ENCODE assay signal across 21 cellular contexts in genomic region chr17:68658999-68659780, GRCh38. TPM values are rescaled to one million over a fixed set of nuclear protein-coding genes. Genes with fewer than 3 reads are reported as not detected.
DNase-seq lines count a peak whose midpoint lies in the region; ATAC-seq, FAIRE-seq and TF ChIP-seq lines count a peak whose summit lies in the region.
"Had no signal": no experiment of that assay in that cellular context is flagged by ENCODE, and none has a peak within 500 bp of the region (broad histone marks: within the 10 kb centered on the region; RNA-seq: fewer than 3 reads in every experiment).

No MANE protein-coding gene starts in this region.

- no peak for TF ChIP-seq RAD21 in H1 (IDR thresholded peaks at IDR 0.05 in 1 of 2, conservative IDR thresholded peaks at IDR 0.05 in 1 of 2; ENCODE audit: low read depth in 2 of 2, low read length in 2 of 2)

- H3K4ac ChIP-seq in H1 (replicated peaks; ENCODE audit: insufficient read length, low read depth, low read length) = no peak overlapping the region

- no peaks in the 10 kb centered on the region for H3K27me3 ChIP-seq in H1 (replicated peaks in 1 of 4; ENCODE audit: control insufficient read depth in 3 of 4, extremely low read depth in 1 of 4, insufficient read depth in 3 of 4, low read length in 3 of 4)
- H3K27me3 ChIP-seq in spleen (replicated peaks in 1 of 7) = peaks cover 0 to 6% (median 0%) of the 10 kb centered on the region in 7 donors
- H3K27me3 ChIP-seq: BLaER1 had no signal

- H3K9me3 Mint-ChIP-seq in nephron = peaks cover 3% of the 10 kb centered on the region
- H3K9me3 Mint-ChIP-seq in progenitor cell of endocrine pancreas (ENCODE audit: low read depth) = peaks cover 3% of the 10 kb centered on the region
- H3K9me3 Mint-ChIP-seq: CD4-positive, alpha-beta T cell had no signal

- no peaks in the 10 kb centered on the region for H3K23me2 ChIP-seq in H1 (ENCODE audit: low read depth, low read length)

- no peaks in the 10 kb centered on the region for H4K20me1 ChIP-seq in H1 (replicated peaks in 1 of 2; ENCODE audit: control insufficient read depth in 1 of 2, insufficient read depth in 2 of 2, low read length in 2 of 2)
- H4K20me1 ChIP-seq: BLaER1 had no signal

- WGBS in H1 (ENCODE audit: extremely low coverage in 1 of 2, insufficient coverage in 1 of 2, insufficient read length in 1 of 2, insufficient replicate concordance in 2 of 2, low coverage in 1 of 2, low lambda C conversion rate in 2 of 2, missing lambda C conversion rate in 1 of 2), 2 experiments = 89% methylated on average over 7 of the region's 7 CpGs; no CpG with 5 or more reads in 1 of the 2 experiments
- whole genome bisulfite sequencing in spleen, 5 donors = 80 to 89% (median 81%) methylated on average over 7 of the region's 7 CpGs

- no peak for TF ChIP-seq EP300 in H1 (IDR thresholded peaks at IDR 0.05; ENCODE audit: borderline replicate concordance in 1 of 2, low read depth in 2 of 2, low read length in 2 of 2)

- H2BK15ac ChIP-seq in H1 (ENCODE audit: low read length) = no peak overlapping the region

- no peak for TF ChIP-seq POLR2A in H1 (IDR thresholded peaks at IDR 0.05; ENCODE audit: control extremely low read depth in 1 of 2, low read depth in 2 of 2, low read length in 2 of 2)
- TF ChIP-seq POLR2A in spleen (IDR thresholded peaks at IDR 0.05) = no peak

- H3K79me2 ChIP-seq in H1 (ENCODE audit: control insufficient read depth in 1 of 2, insufficient read depth in 2 of 2, low read length in 2 of 2) = no peaks in the 10 kb centered on the region

- no peak overlapping the region for H4K8ac ChIP-seq in H1 (ENCODE audit: extremely low read depth, insufficient read depth, low read length)

- H3K4me3 ChIP-seq in HEK293 (ENCODE audit: low read depth, low read length) = no peak overlapping the region
- H3K4me3 ChIP-seq in H1 (ENCODE audit: extremely low read depth in 1 of 4, insufficient read depth in 2 of 4, low read depth in 3 of 4, low read length in 4 of 4) = no peak overlapping the region
- no peak overlapping the region for H3K4me3 ChIP-seq in spleen
- H3K4me3 ChIP-seq: BLaER1, K562 had no signal

- H3K9me3 ChIP-seq in HEK293 (ENCODE audit: control insufficient read depth, insufficient read depth, low read depth, low read length) (no peaks in the 10 kb centered on the region), H1 (ENCODE audit: insufficient read depth in 2 of 2, low read depth in 1 of 2, low read length in 1 of 2) (peaks cover 0 to 2% of the 10 kb centered on the region in 2 experiments; a peak in 2 of 4 replicates), spleen (no peaks in the 10 kb centered on the region)
- H3K9me3 ChIP-seq: Caco-2 had no signal

- H2BK20ac ChIP-seq in H1 (ENCODE audit: low read length) = no peak overlapping the region

- no peak overlapping the region for H3K4me2 ChIP-seq in H1 (ENCODE audit: insufficient read depth in 1 of 2, low read depth in 2 of 2, low read length in 2 of 2)
- H3K4me2 ChIP-seq: BLaER1 had no signal

- no peak overlapping the region for H3K14ac ChIP-seq in H1 (ENCODE audit: insufficient read length)

- H3K23ac ChIP-seq in H1 (ENCODE audit: insufficient read length) = no peak overlapping the region

- H3K9ac ChIP-seq in H1 (replicated peaks in 1 of 4; ENCODE audit: extremely low read depth in 1 of 4, low read depth in 3 of 4, low read length in 3 of 4) = no peak overlapping the region
- H3K9ac ChIP-seq: BLaER1 had no signal

- H3K36me3 Mint-ChIP-seq in nephron (ENCODE audit: low read depth) (peaks cover 3% of the 10 kb centered on the region), progenitor cell of endocrine pancreas (ENCODE audit: insufficient read depth) (no peaks in the 10 kb centered on the region)

- H2BK120ac ChIP-seq in H1 (replicated peaks; ENCODE audit: low read depth, low read length) = no peak overlapping the region

- TF ChIP-seq CTCF in HEK293 (tag by site-specific recombination; IDR thresholded peaks at IDR 0.05) (no peak), H1 (IDR thresholded peaks at IDR 0.05; ENCODE audit: control extremely low read depth in 1 of 3, insufficient read depth in 1 of 3, low read depth in 1 of 3, low read length in 3 of 3) (no peak), nephron (IDR thresholded peaks at IDR 0.05; ENCODE audit: unreplicated experiment in 3 of 3) (no peak), spleen (IDR thresholded peaks at IDR 0.05 in 8 of 11, conservative IDR thresholded peaks at IDR 0.05 in 3 of 11) (no peak), progenitor cell of endocrine pancreas (IDR thresholded peaks at IDR 0.05; ENCODE audit: unreplicated experiment) (no peak)

- CTCF ChIA-PET in HEK293 (lab: Yijun Ruan, JAX) (interaction anchor here (0.5 to 0.6 kb wide), 2 partner anchors 23 to 117 kb away, joined by 3 to 5 read pairs; no protein-coding TSS in a partner anchor), H1 (lab: Charles Lee; ENCODE audit: partially characterized antibody) (interaction anchor here (1.3 kb wide), 1 partner anchor 45 kb away, joined by 5 read pairs; no protein-coding TSS in a partner anchor)

- H3K4me1 ChIP-seq in HEK293 (ENCODE audit: control insufficient read depth, insufficient read depth, low read length) = no peaks in the 10 kb centered on the region
- H3K4me1 ChIP-seq in H1 (replicated peaks in 1 of 4; ENCODE audit: control insufficient read depth in 3 of 4, insufficient read depth in 4 of 4, low read length in 3 of 4) = peaks cover 2 to 10% (median 7%) of the 10 kb centered on the region in 4 experiments; a peak in 5 of 7 replicates
- H3K4me1 ChIP-seq in spleen = no peaks in the 10 kb centered on the region
- H3K4me1 ChIP-seq: BLaER1 had no signal

- H3K79me1 ChIP-seq in H1 (ENCODE audit: low read depth, low read length) = no peaks in the 10 kb centered on the region

- no peaks in the 10 kb centered on the region for H3K36me3 ChIP-seq in HEK293 (ENCODE audit: control insufficient read depth in 2 of 2, insufficient read depth in 1 of 2, low read length in 2 of 2)
- H3K36me3 ChIP-seq in H1 (ENCODE audit: control insufficient read depth in 2 of 4, insufficient read depth in 4 of 4, low read length in 3 of 4) = no peaks in the 10 kb centered on the region
- no peaks in the 10 kb centered on the region for H3K36me3 ChIP-seq in spleen
- H3K36me3 ChIP-seq: BLaER1 had no signal

- H3K27me3 Mint-ChIP-seq in nephron (ENCODE audit: low read depth) (peaks cover 6% of the 10 kb centered on the region), progenitor cell of endocrine pancreas (peaks cover 33% of the 10 kb centered on the region)

- no peak overlapping the region for H3K56ac ChIP-seq in H1 (replicated peaks; ENCODE audit: insufficient read length, low read depth, low read length)

- no peak for ATAC-seq in GM21529 (IDR thresholded peaks at IDR 0.05; ENCODE audit: unreplicated experiment)
- ATAC-seq: K562 had no signal

- H2BK12ac ChIP-seq in H1 (ENCODE audit: low read depth, low read length) = no peak overlapping the region

- H2AFZ ChIP-seq in H1 (ENCODE audit: low read length) = no peak overlapping the region

- no peak overlapping the region for H4K91ac ChIP-seq in H1 (replicated peaks; ENCODE audit: insufficient read length, low read length)

- POLR2A ChIA-PET in HEK293 (lab: Yijun Ruan, JAX) (no interaction called here), H1 (lab: Charles Lee; ENCODE audit: partially characterized antibody) (no interaction called here)

- peak overlapping the region; percentile 1; the same call in 1 of the 2 replicates for H2BK5ac ChIP-seq in H1 (ENCODE audit: low read depth, low read length)

- H3K4me3 Mint-ChIP-seq in nephron = peak overlapping the region in 1 of 3 experiments; percentile 17
- no peak overlapping the region for H3K4me3 Mint-ChIP-seq in progenitor cell of endocrine pancreas (ENCODE audit: low read depth)
- H3K4me3 Mint-ChIP-seq: CD4-positive, alpha-beta T cell; HFFc6 had no signal

- H3K18ac ChIP-seq in H1 (ENCODE audit: extremely low read depth, low read length) = no peak overlapping the region

- no peak for FAIRE-seq in H1 (lab: Jason Lieb, UNC)
- FAIRE-seq: G401.6, GM12892, H54, K562 had no signal

- no peak overlapping the region for H4K5ac ChIP-seq in H1 (ENCODE audit: insufficient read length, low read depth, low read length)

- H3K27ac Mint-ChIP-seq in nephron (peak overlapping the region in 2 of 3 experiments; percentile 5 to 95), progenitor cell of endocrine pancreas (no peak overlapping the region)
- H3K27ac Mint-ChIP-seq: CD4-positive, alpha-beta T cell; HFFc6 had no signal

- no peak overlapping the region for H2AK5ac ChIP-seq in H1 (ENCODE audit: low read depth, low read length)

- intact Hi-C loops in spleen (cut with DNase I; ENCODE audit: low total_unique reads) = no loop called here

- H3K27ac ChIP-seq in HEK293 (ENCODE audit: extremely low read depth, low read depth, low read length) (no peak overlapping the region), H1 (ENCODE audit: low read depth, low read length) (no peak overlapping the region), spleen (no peak overlapping the region)
- H3K27ac ChIP-seq: BLaER1, RWPE1 had no signal

- H3K4me1 Mint-ChIP-seq in nephron = peaks cover 27% of the 10 kb centered on the region
- H3K4me1 Mint-ChIP-seq in progenitor cell of endocrine pancreas (ENCODE audit: low read depth) = peaks cover 6% of the 10 kb centered on the region

- DNase-seq in NCI-H460 (ENCODE audit: extremely low read depth, low read depth) (peak; percentile 30), H1 (ENCODE audit: low read depth in 1 of 2, low spot score in 2 of 2) (no peak), spleen (no peak), progenitor cell of endocrine pancreas (ENCODE audit: low spot score, unreplicated experiment) (no peak)
- DNase-seq: Caco-2; CD4-positive, alpha-beta T cell; DMS 273 treated with DMSO at 0.1 percent for 48 hours; HFFc6; NCI-H1105; NCI-H2029 treated with DMSO at 0.1 percent for 48 hours; NCI-H526 had no signal

TF ChIP-seq in H1, 55 proteins besides CTCF, POLR2A, EP300 and RAD21 (continues in another document):
- TF ChIP-seq BRCA1 (IDR thresholded peaks at IDR 0.05; ENCODE audit: low read depth, low read length) = no peak
- no peak for TF ChIP-seq CEBPB (IDR thresholded peaks at IDR 0.05; ENCODE audit: low read depth, low read length)
- TF ChIP-seq BACH1 (IDR thresholded peaks at IDR 0.05; ENCODE audit: low read length) = no peak

RNA-seq across cellular contexts. Expression of gene FAM20A, which starts 58.0 kb away (rescaled TPM):
- total RNA-seq in NCI-H460 (2014; rRNA removed; shearing (Covaris generic)) = 0.10 TPM in 1 of 2 replicates, not detected in the other
- polyA plus RNA-seq in NCI-H460 (2014; cell fraction: nucleus; rRNA removed) = not detected in 2 replicates
- total RNA-seq in H1 (2021; fragmentation: NEBNext Ultra II Directional; extraction: Animal tissue kit (Norgen Biotek cat#: 25700)) = 3.5 and 3.6 TPM in 2 replicates
- 11.9 and 13.8 TPM in 2 replicates for polyA plus RNA-seq in H1 (2011; rRNA removed)
- 13.6 TPM for polyA plus RNA-seq in H1 (2011; cell fraction: cytosol; rRNA removed)
- 49.4 TPM for polyA plus RNA-seq in H1 (2011; cell fraction: nucleus; rRNA removed)
- 9.6 to 13.6 TPM (median 12.0 TPM) in 4 replicates for polyA plus RNA-seq in H1 (2012, experiment 1 of 2)
- 4.5 TPM for polyA plus RNA-seq in H1 (2012, experiment 2 of 2)
- polyA plus RNA-seq in H1 (2013, experiment 1 of 2) = 1.1 TPM
- polyA plus RNA-seq in H1 (2013, experiment 2 of 2) = 0.57 TPM
- polyA minus RNA-seq in H1 (2011; rRNA and poly(A)+ RNA removed) = 15.2 TPM in 2 replicates
- 7.3 TPM for polyA minus RNA-seq in H1 (2011; cell fraction: cytosol; rRNA and poly(A)+ RNA removed)
- 19.7 TPM for polyA minus RNA-seq in H1 (2011; cell fraction: nucleus; rRNA and poly(A)+ RNA removed)
- 10 to 100 TPM in 6 of 7 donors, 1 to 10 TPM in 1; 5.0 to 58.0 (median 26.0) TPM for total RNA-seq in spleen
- polyA plus RNA-seq in spleen = 10 to 100 TPM; 20.2 to 33.8 (median 26.3) TPM
- 13.7 and 15.6 TPM in 2 replicates for total RNA-seq in progenitor cell of endocrine pancreas
- total RNA-seq: CD4-positive, alpha-beta T cell; HFFc6; T-helper 1 cell treated with Interleukin-12 subunit alpha and Interleukin-12 subunit beta and Interleukin-4 antibody, amounts not matched to agents 30 ng/mL and 1 ng/mL, for 36 hours had no signal
- polyA plus RNA-seq: K562 had no signal
